In genomic region chr6:16982827-16983226, GRCh38 we compare ENCODE assay signal across 15 cellular contexts.
A peak's percentile ranks its signal among the peaks of the same experiment; 100 is the strongest.
DNase-seq lines count a peak whose midpoint lies in the region; ATAC-seq and TF ChIP-seq lines count a peak whose summit lies in the region.
"Had no signal": no experiment of that assay in that cellular context is flagged by ENCODE, and none has a peak within 500 bp of the region (broad histone marks: within the 10 kb centered on the region; RNA-seq: fewer than 3 reads in every experiment).

No MANE protein-coding gene starts in this region.

- no peak for TF ChIP-seq POLR2A in transverse colon (IDR thresholded peaks at IDR 0.05)

- WGBS in transverse colon (ENCODE audit: low coverage in 1 of 2), 2 donors, result 35 to 49% methylated on average over 2 to 3 of the region's 3 CpGs

- no peaks in the 10 kb centered on the region for H3K36me3 Mint-ChIP-seq in activated T-helper 2 cell treated with anti-CD3 and anti-CD28 coated beads, Interferon-gamma antibody, Interleukin-2, Interleukin-4, amounts not matched to agents 10 μg/mL and 5 μg/mL and 100 μg/mL, durations not matched to agents 14 hours and 24 hours and 36 hours (ENCODE audit: low read depth)
- no peaks in the 10 kb centered on the region for H3K36me3 Mint-ChIP-seq in activated naive CD8-positive, alpha-beta T cell treated with anti-CD3 and anti-CD28 coated beads, Interleukin-2, amount 50 U/mL, for 24 hours (ENCODE audit: low read depth)

- POLR2A ChIA-PET in AG04449 (lab: Yijun Ruan, JAX), result no interaction called here

- no peak for TF ChIP-seq EP300 in transverse colon (IDR thresholded peaks at IDR 0.05; ENCODE audit: low read depth)

- ATAC-seq in GM18502 (IDR thresholded peaks at IDR 0.05; ENCODE audit: poor library complexity, unreplicated experiment), result peak; percentile 88
- ATAC-seq in activated naive CD8-positive, alpha-beta T cell treated with anti-CD3 and anti-CD28 coated beads, Interleukin-2, amount 50 U/mL, for 24 hours, result no peak
- ATAC-seq: activated T-cell treated with anti-CD3 and anti-CD28 coated beads, Interleukin-2, amount 50 U/mL, for 72 hours; HepG2 had no signal

- no peak overlapping the region for H3K4me3 ChIP-seq in AG04449 (ENCODE audit: low read depth, low read length)
- H3K4me3 ChIP-seq in MG63, result no peak overlapping the region
- no peak overlapping the region for H3K4me3 ChIP-seq in transverse colon

- peaks cover 0 to 7% (median 4%) of the 10 kb centered on the region in 4 donors for H3K4me1 ChIP-seq in transverse colon

- DNase-seq in AG04449 (ENCODE audit: low read depth, low spot score), result peak; percentile 79
- peak; percentile 64 for DNase-seq in MG63
- peak; percentile 94 for DNase-seq in fibroblast of gingiva (ENCODE audit: low read depth)
- no peak for DNase-seq in activated T-helper 2 cell treated with anti-CD3 and anti-CD28 coated beads, Interferon-gamma antibody, Interleukin-2, Interleukin-4, amounts not matched to agents 10 μg/mL and 5 μg/mL and 100 μg/mL, durations not matched to agents 14 hours and 24 hours and 36 hours (ENCODE audit: low spot score)
- no peak for DNase-seq in transverse colon
- DNase-seq in activated naive CD8-positive, alpha-beta T cell treated with anti-CD3 and anti-CD28 coated beads, Interleukin-2, amount 50 U/mL, for 24 hours, result no peak
- no peak for DNase-seq in hippocampal formation (lab: John Stamatoyannopoulos, UW)
- DNase-seq: activated T-cell treated with anti-CD3 and anti-CD28 coated beads, Interleukin-2, amount 50 U/mL, for 72 hours; AML-193; cerebellar nuclear complex; mesendoderm; NCI-H2029 treated with DMSO at 0.1 percent for 48 hours; retina had no signal

- in situ Hi-C loops in transverse colon (cut with MboI; ENCODE audit: low pct_ligation_motif_present in 1 of 4, low pct_unique_long_range_greater_than_20kb in 1 of 4, low sequenced_read_pairs in 3 of 4), result no loop called here

- no peak for TF ChIP-seq CTCF in AG04449 (IDR thresholded peaks at IDR 0.05; ENCODE audit: insufficient read depth, low read length, missing control alignments)
- TF ChIP-seq CTCF in transverse colon (IDR thresholded peaks at IDR 0.05), result no peak

- H3K36me3 ChIP-seq in MG63 (no peaks in the 10 kb centered on the region), transverse colon (no peaks in the 10 kb centered on the region)

- no peaks in the 10 kb centered on the region for H3K9me3 ChIP-seq in MG63
- H3K9me3 ChIP-seq in transverse colon, result no peaks in the 10 kb centered on the region

- intact Hi-C loops in activated T-helper 2 cell treated with anti-CD3 and anti-CD28 coated beads, Interferon-gamma antibody, Interleukin-2, Interleukin-4, amounts not matched to agents 10 μg/mL and 5 μg/mL and 100 μg/mL, durations not matched to agents 14 hours and 24 hours and 36 hours (cut with micrococcal nuclease), result no loop called here
- intact Hi-C loops in transverse colon (cut with DNase I; ENCODE audit: low total_unique reads), result no loop called here

- no peak overlapping the region for H3K27ac ChIP-seq in transverse colon

- no peak overlapping the region for H3K4me3 Mint-ChIP-seq in activated T-helper 2 cell treated with anti-CD3 and anti-CD28 coated beads, Interferon-gamma antibody, Interleukin-2, Interleukin-4, amounts not matched to agents 10 μg/mL and 5 μg/mL and 100 μg/mL, durations not matched to agents 14 hours and 24 hours and 36 hours (ENCODE audit: low read depth)
- no peak overlapping the region for H3K4me3 Mint-ChIP-seq in activated naive CD8-positive, alpha-beta T cell treated with anti-CD3 and anti-CD28 coated beads, Interleukin-2, amount 50 U/mL, for 24 hours
- H3K4me3 Mint-ChIP-seq: activated T-cell treated with anti-CD3 and anti-CD28 coated beads, Interleukin-2, amount 50 U/mL, for 72 hours had no signal

- no peak overlapping the region for H3K27ac Mint-ChIP-seq in activated T-helper 2 cell treated with anti-CD3 and anti-CD28 coated beads, Interferon-gamma antibody, Interleukin-2, Interleukin-4, amounts not matched to agents 10 μg/mL and 5 μg/mL and 100 μg/mL, durations not matched to agents 14 hours and 24 hours and 36 hours
- H3K27ac Mint-ChIP-seq in activated naive CD8-positive, alpha-beta T cell treated with anti-CD3 and anti-CD28 coated beads, Interleukin-2, amount 50 U/mL, for 24 hours, result no peak overlapping the region
- H3K27ac Mint-ChIP-seq: activated T-cell treated with anti-CD3 and anti-CD28 coated beads, Interleukin-2, amount 50 U/mL, for 72 hours had no signal

- H3K27me3 ChIP-seq in MG63 (no peaks in the 10 kb centered on the region), transverse colon (no peaks in the 10 kb centered on the region)

- CTCF ChIA-PET in AG04449 (lab: Yijun Ruan, JAX), result interaction anchor here (0.7 to 3.8 kb wide), 4 partner anchors 15 to 20 kb away, joined by 3 to 23 read pairs (median 6); no protein-coding TSS in a partner anchor

- H3K27me3 Mint-ChIP-seq in activated T-helper 2 cell treated with anti-CD3 and anti-CD28 coated beads, Interferon-gamma antibody, Interleukin-2, Interleukin-4, amounts not matched to agents 10 μg/mL and 5 μg/mL and 100 μg/mL, durations not matched to agents 14 hours and 24 hours and 36 hours (ENCODE audit: low read depth), result peaks cover 59% of the 10 kb centered on the region
- peaks cover 47% of the 10 kb centered on the region for H3K27me3 Mint-ChIP-seq in activated naive CD8-positive, alpha-beta T cell treated with anti-CD3 and anti-CD28 coated beads, Interleukin-2, amount 50 U/mL, for 24 hours

- H3K4me1 Mint-ChIP-seq in activated T-helper 2 cell treated with anti-CD3 and anti-CD28 coated beads, Interferon-gamma antibody, Interleukin-2, Interleukin-4, amounts not matched to agents 10 μg/mL and 5 μg/mL and 100 μg/mL, durations not matched to agents 14 hours and 24 hours and 36 hours (ENCODE audit: low read depth), result no peaks in the 10 kb centered on the region
- H3K4me1 Mint-ChIP-seq in activated naive CD8-positive, alpha-beta T cell treated with anti-CD3 and anti-CD28 coated beads, Interleukin-2, amount 50 U/mL, for 24 hours, result no peaks in the 10 kb centered on the region

- no peaks in the 10 kb centered on the region for H3K9me3 Mint-ChIP-seq in activated T-helper 2 cell treated with anti-CD3 and anti-CD28 coated beads, Interferon-gamma antibody, Interleukin-2, Interleukin-4, amounts not matched to agents 10 μg/mL and 5 μg/mL and 100 μg/mL, durations not matched to agents 14 hours and 24 hours and 36 hours
- H3K9me3 Mint-ChIP-seq in activated naive CD8-positive, alpha-beta T cell treated with anti-CD3 and anti-CD28 coated beads, Interleukin-2, amount 50 U/mL, for 24 hours, result peaks cover 5% of the 10 kb centered on the region

Comparison
In these comparisons a context has a peak if more than half of its experiments do, and no peak if none do; other contexts are left out.
1. DNase-seq: peak in AG04449 (single experiment), MG63 (single experiment) and fibroblast of gingiva (single experiment); none in activated T-helper 2 cell treated with anti-CD3 and anti-CD28 coated beads, Interferon-gamma antibody, Interleukin-2, Interleukin-4, amounts not matched to agents 10 μg/mL and 5 μg/mL and 100 μg/mL, durations not matched to agents 14 hours and 24 hours and 36 hours (single experiment), transverse colon (single experiment), activated naive CD8-positive, alpha-beta T cell treated with anti-CD3 and anti-CD28 coated beads, Interleukin-2, amount 50 U/mL, for 24 hours (single experiment) and hippocampal formation (0 of 2).